Comparison of ENCODE assay signal across 25 cellular contexts in genomic region chr15:68735610-68736009, GRCh38.
"Had no signal": no experiment of that assay in that cellular context is flagged by ENCODE, and none has a peak within 500 bp of the region (broad histone marks: within the 10 kb centered on the region; RNA-seq: fewer than 3 reads in every experiment).

No MANE protein-coding gene starts in this region.

- H3K27me3 ChIP-seq: dorsolateral prefrontal cortex, gastrocnemius medialis, heart right ventricle, left lung had no signal

- H3K27ac Mint-ChIP-seq: immature natural killer cell had no signal

- H3K4me3 Mint-ChIP-seq: immature natural killer cell had no signal

- ATAC-seq: esophagus mucosa, gastrocnemius medialis, heart right ventricle, left cardiac atrium, left lung, left ventricle myocardium superior, lower lobe of right lung had no signal

- H3K9me3 ChIP-seq: esophagus squamous epithelium, gastrocnemius medialis, heart right ventricle, left lung, lower lobe of right lung had no signal

- H3K4me3 ChIP-seq: coronary artery, dorsolateral prefrontal cortex, esophagus squamous epithelium, gastrocnemius medialis, heart right ventricle, left lung, lower lobe of right lung had no signal

- DNase-seq: dorsolateral prefrontal cortex; effector CD4-positive, alpha-beta T cell; effector memory CD4-positive, alpha-beta T cell; erythroblast; esophagus squamous epithelium; foreskin fibroblast; foreskin melanocyte; gastrocnemius medialis; glutamatergic neuron; head of caudate nucleus; heart right ventricle; hippocampal formation; immature natural killer cell; islet precursor cell; kidney; kidney glomerular epithelial cell; left cardiac atrium; left lung; left ventricle myocardium superior; lower lobe of right lung; mesenchymal stem cell; midbrain had no signal

- H3K4me1 ChIP-seq: gastrocnemius medialis had no signal

- H3K9me3 Mint-ChIP-seq: immature natural killer cell had no signal

- H3K27ac ChIP-seq: coronary artery, dorsolateral prefrontal cortex, epithelial cell of prostate, esophagus squamous epithelium, gastrocnemius medialis, left lung, lower lobe of right lung had no signal

- H3K36me3 Mint-ChIP-seq: immature natural killer cell had no signal

- H3K36me3 ChIP-seq: esophagus squamous epithelium, gastrocnemius medialis, heart right ventricle, left lung, lower lobe of right lung had no signal
